8 cellular contexts compared by ENCODE assay signal in the genomic region with DNA sequence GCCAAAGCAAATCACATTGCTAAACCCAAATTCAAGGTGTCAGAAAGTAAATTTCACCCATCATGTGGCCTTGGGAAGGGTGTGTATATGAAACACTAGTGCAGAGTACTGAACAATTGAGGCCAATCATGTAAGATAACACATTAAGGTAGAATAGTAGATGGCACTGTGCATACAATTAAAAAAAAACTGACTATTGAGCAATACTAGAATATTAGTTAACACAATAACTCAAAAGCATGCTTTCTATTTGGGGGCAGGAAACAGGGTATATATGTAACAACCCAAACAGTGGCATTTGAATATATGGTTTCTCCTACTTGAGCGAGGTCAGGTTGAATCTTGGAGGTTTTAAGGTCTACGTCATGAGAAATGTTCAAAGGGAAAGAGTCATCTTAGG.
"Had no signal": no experiment of that assay in that cellular context is flagged by ENCODE, and none has a peak within 500 bp of the region (broad histone marks: within the 10 kb centered on the region; RNA-seq: fewer than 3 reads in every experiment).

No MANE protein-coding gene starts in this region.

- H3K4me3 ChIP-seq: GM12878 had no signal

- FAIRE-seq: G401.6, GM12878, GM12891, GM12892, GM18507, GM19239 had no signal

- DNase-seq: GDM1, GF-D8 had no signal

- ATAC-seq: GM12878 had no signal
